ENCODE assay signal across 8 cellular contexts in the genomic region with DNA sequence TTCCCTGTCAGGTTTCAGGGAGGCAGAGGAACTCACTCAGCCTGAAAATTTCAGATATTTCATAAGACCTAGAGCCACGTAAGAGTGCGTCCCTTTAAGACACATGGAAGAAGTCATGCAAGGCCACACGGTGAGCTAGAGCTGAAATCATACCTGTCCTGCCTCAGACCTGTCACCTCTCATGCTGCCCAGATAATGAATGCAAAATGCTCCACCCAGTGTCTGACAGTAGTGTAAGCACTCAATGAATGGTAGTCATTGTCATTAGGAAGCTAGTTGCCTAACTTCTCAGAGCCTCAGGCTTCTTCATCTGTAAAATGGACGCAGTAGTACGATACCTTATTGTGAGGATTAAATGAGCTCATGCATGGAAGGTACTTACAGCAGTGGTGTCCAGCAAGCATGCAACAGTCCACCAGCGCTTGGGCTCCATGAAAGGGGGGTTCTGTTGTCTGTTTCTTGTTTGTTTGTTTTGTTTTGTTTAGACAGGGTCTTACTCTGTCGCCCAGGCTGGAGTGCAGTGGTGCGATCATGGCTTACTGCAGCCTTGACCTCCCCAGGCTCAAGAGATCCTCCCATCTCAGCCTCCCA.
DNase-seq lines count a peak whose midpoint lies in the region; ATAC-seq and TF ChIP-seq lines count a peak whose summit lies in the region.

No MANE protein-coding gene starts in this region.

- peaks cover 26% of the 10 kb centered on the region for H3K4me1 Mint-ChIP-seq in stimulated activated naive CD8-positive, alpha-beta T cell treated with anti-CD3 and anti-CD28 coated beads, Interleukin-15, Interleukin-2, amounts not matched to agents 100 ng/mL and 50 ng/mL, for 24 hours (ENCODE audit: low read depth)
- H3K4me1 Mint-ChIP-seq in T-helper 17 cell: peaks cover 14% of the 10 kb centered on the region
- peaks cover 30 to 33% of the 10 kb centered on the region in 2 donors for H3K4me1 Mint-ChIP-seq in immature natural killer cell

- no peaks in the 10 kb centered on the region for H3K9me3 Mint-ChIP-seq in stimulated activated naive CD8-positive, alpha-beta T cell treated with anti-CD3 and anti-CD28 coated beads, Interleukin-15, Interleukin-2, amounts not matched to agents 100 ng/mL and 50 ng/mL, for 24 hours
- no peaks in the 10 kb centered on the region for H3K9me3 Mint-ChIP-seq in immature natural killer cell

- peak overlapping the region in 2 of 4 donors; percentile 67 to 68 for H3K4me3 ChIP-seq in tibial nerve

- H3K4me1 ChIP-seq in tibial nerve: peaks cover 0 to 20% (median 3%) of the 10 kb centered on the region in 4 donors

- no peak for TF ChIP-seq EP300 in tibial nerve (IDR thresholded peaks at IDR 0.05)

- H3K9me3 ChIP-seq in T-helper 17 cell (ENCODE audit: control insufficient read depth, low read length, poor library complexity, severe bottlenecking): no peaks in the 10 kb centered on the region
- peaks cover 0 to 3% (median 0%) of the 10 kb centered on the region in 4 donors for H3K9me3 ChIP-seq in tibial nerve

- 71 to 75% methylated on average over 8 of the region's 8 CpGs for WGBS in tibial nerve, 2 donors

- intact Hi-C loops in cardiac septum (cut with DNase I): loop anchor here (2.0 to 10.0 kb wide), 5 partner anchors 78 to 300 kb away; no protein-coding TSS in a partner anchor

- TF ChIP-seq CTCF in tibial nerve (IDR thresholded peaks at IDR 0.05): no peak

- no peak for ATAC-seq in stimulated activated naive CD8-positive, alpha-beta T cell treated with anti-CD3 and anti-CD28 coated beads, Interleukin-15, Interleukin-2, amounts not matched to agents 100 U/mL and 50 U/mL, for 24 hours
- no peak for ATAC-seq in T-helper 17 cell
- no peak for ATAC-seq in GM18861 (IDR thresholded peaks at IDR 0.05; ENCODE audit: unreplicated experiment)
- no peak for ATAC-seq in HG02884 (IDR thresholded peaks at IDR 0.05; ENCODE audit: unreplicated experiment)

- H3K27ac ChIP-seq in tibial nerve: peak overlapping the region in 3 of 4 donors; percentile 93 to 98 (median 96)

- TF ChIP-seq POLR2A in tibial nerve (IDR thresholded peaks at IDR 0.05): no peak

- H3K27me3 Mint-ChIP-seq in stimulated activated naive CD8-positive, alpha-beta T cell treated with anti-CD3 and anti-CD28 coated beads, Interleukin-15, Interleukin-2, amounts not matched to agents 100 ng/mL and 50 ng/mL, for 24 hours: no peaks in the 10 kb centered on the region
- no peaks in the 10 kb centered on the region for H3K27me3 Mint-ChIP-seq in T-helper 17 cell
- peaks cover 0 to 2% (median 1%) of the 10 kb centered on the region in 3 donors for H3K27me3 Mint-ChIP-seq in immature natural killer cell (ENCODE audit: low read depth in 3 of 3)

- H3K36me3 ChIP-seq in tibial nerve: no peaks in the 10 kb centered on the region

- DNase-seq in stimulated activated naive CD8-positive, alpha-beta T cell treated with anti-CD3 and anti-CD28 coated beads, Interleukin-15, Interleukin-2, amounts not matched to agents 100 U/mL and 50 U/mL, for 24 hours: no peak
- DNase-seq in T-helper 17 cell (no peak), immature natural killer cell (peak in 1 of 3 donors; percentile 18), tibial nerve (ENCODE audit: low spot score in 2 of 2) (no peak), cardiac septum (ENCODE audit: low spot score) (no peak)

- no peaks in the 10 kb centered on the region for H3K36me3 Mint-ChIP-seq in stimulated activated naive CD8-positive, alpha-beta T cell treated with anti-CD3 and anti-CD28 coated beads, Interleukin-15, Interleukin-2, amounts not matched to agents 100 ng/mL and 50 ng/mL, for 24 hours (ENCODE audit: low read depth)
- H3K36me3 Mint-ChIP-seq in T-helper 17 cell (ENCODE audit: low read depth): no peaks in the 10 kb centered on the region
- no peaks in the 10 kb centered on the region for H3K36me3 Mint-ChIP-seq in immature natural killer cell

- peak overlapping the region; percentile 93 for H3K4me3 Mint-ChIP-seq in stimulated activated naive CD8-positive, alpha-beta T cell treated with anti-CD3 and anti-CD28 coated beads, Interleukin-15, Interleukin-2, amounts not matched to agents 100 ng/mL and 50 ng/mL, for 24 hours
- H3K4me3 Mint-ChIP-seq in T-helper 17 cell: peak overlapping the region; percentile 88
- peak overlapping the region; percentile 72 to 92 (median 85) for H3K4me3 Mint-ChIP-seq in immature natural killer cell

- no peaks in the 10 kb centered on the region for H3K27me3 ChIP-seq in tibial nerve

- H3K27ac Mint-ChIP-seq in stimulated activated naive CD8-positive, alpha-beta T cell treated with anti-CD3 and anti-CD28 coated beads, Interleukin-15, Interleukin-2, amounts not matched to agents 100 ng/mL and 50 ng/mL, for 24 hours: peak overlapping the region; percentile 82
- H3K27ac Mint-ChIP-seq in T-helper 17 cell (peak overlapping the region; percentile 93), immature natural killer cell (peak overlapping the region; percentile 69 to 86 (median 80))
